18 cellular contexts compared by ENCODE assay signal in the genomic region with DNA sequence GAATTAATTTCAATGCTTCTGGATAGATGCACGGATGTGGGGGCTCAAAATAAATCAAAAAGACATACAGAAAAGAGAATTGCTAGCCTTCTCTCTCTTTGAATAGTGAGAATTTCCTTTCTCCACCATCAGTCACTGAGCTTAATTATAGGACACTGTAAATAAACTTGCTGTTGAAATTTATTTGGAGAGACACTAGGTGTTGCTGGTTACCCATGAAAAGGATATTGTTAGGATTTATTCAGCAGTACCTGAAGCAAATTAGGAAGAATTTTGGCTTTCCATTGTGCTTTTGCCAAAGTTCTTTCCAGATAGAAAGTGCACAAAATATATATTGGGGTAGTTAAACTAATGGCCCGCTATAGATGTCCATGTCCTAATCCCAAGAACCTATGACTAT. TPM values are rescaled to one million over a fixed set of nuclear protein-coding genes. Genes with fewer than 3 reads are reported as not detected.
DNase-seq lines count a peak whose midpoint lies in the region; ATAC-seq, FAIRE-seq and TF ChIP-seq lines count a peak whose summit lies in the region.
"Had no signal": no experiment of that assay in that cellular context is flagged by ENCODE, and none has a peak within 500 bp of the region (broad histone marks: within the 10 kb centered on the region; RNA-seq: fewer than 3 reads in every experiment).

No MANE protein-coding gene starts in this region.

- no peaks in the 10 kb centered on the region for H3K79me2 ChIP-seq in K562 (ENCODE audit: control insufficient read depth, insufficient read depth, low read length)

- H3K4me1 ChIP-seq in IMR-90 (ENCODE audit: control insufficient read depth, insufficient read depth, low read length) (no peaks in the 10 kb centered on the region), K562 (replicated peaks in 1 of 2; ENCODE audit: control insufficient read depth in 2 of 2, insufficient read depth in 2 of 2, low read length in 2 of 2) (no peaks in the 10 kb centered on the region), foreskin keratinocyte (no peaks in the 10 kb centered on the region)
- H3K4me1 ChIP-seq: SJCRH30 had no signal

- FAIRE-seq in K562 (lab: Jason Lieb, UNC): no peak

- H2AFZ ChIP-seq in IMR-90 (replicated peaks; ENCODE audit: low read length, poor library complexity): no peak overlapping the region
- H2AFZ ChIP-seq in K562 (ENCODE audit: low read depth, low read length): no peak overlapping the region
- H2AFZ ChIP-seq: GM23338 had no signal

- no peak overlapping the region for H2BK15ac ChIP-seq in IMR-90 (ENCODE audit: low read depth, low read length)

- no peak overlapping the region for H3K9ac ChIP-seq in IMR-90 (ENCODE audit: low read depth, low read length)
- no peak overlapping the region for H3K9ac ChIP-seq in K562 (ENCODE audit: insufficient read depth in 1 of 2, low read depth in 2 of 2, low read length in 2 of 2)

- H3K4me3 ChIP-seq in IMR-90 (ENCODE audit: insufficient read depth, low read depth, low read length): no peak overlapping the region
- no peak overlapping the region for H3K4me3 ChIP-seq in K562
- H3K4me3 ChIP-seq: GM23338, SJCRH30 had no signal

- H3K23ac ChIP-seq in IMR-90 (ENCODE audit: low read depth, low read length): no peak overlapping the region

- TF ChIP-seq POLR2A in IMR-90 (IDR thresholded peaks at IDR 0.05; ENCODE audit: low read depth, low read length) (no peak), K562 (conservative IDR thresholded peaks at IDR 0.05) (no peak)

- H3K27me3 ChIP-seq in IMR-90 (ENCODE audit: control insufficient read depth, insufficient read depth, low read length) (no peaks in the 10 kb centered on the region), K562 (ENCODE audit: control insufficient read depth in 2 of 2, insufficient read depth in 2 of 2, low read length in 2 of 2) (peaks cover 3 to 4% of the 10 kb centered on the region in 2 experiments; a peak in 1 of 5 replicates), foreskin keratinocyte (no peaks in the 10 kb centered on the region)
- H3K27me3 ChIP-seq: SJCRH30 had no signal

- H3K9me1 ChIP-seq in IMR-90 (ENCODE audit: insufficient read depth, low read length) (no peaks in the 10 kb centered on the region), K562 (ENCODE audit: control insufficient read depth, insufficient read depth, low read length) (no peaks in the 10 kb centered on the region)

- H4K20me1 ChIP-seq in IMR-90 (ENCODE audit: insufficient read depth, low read length) (no peaks in the 10 kb centered on the region), K562 (replicated peaks; ENCODE audit: control insufficient read depth, insufficient read depth, low read length) (no peaks in the 10 kb centered on the region)

- H2AK5ac ChIP-seq in IMR-90 (ENCODE audit: low read depth, low read length): no peak overlapping the region

- no peaks in the 10 kb centered on the region for H3K9me3 ChIP-seq in IMR-90 (ENCODE audit: control insufficient read depth, insufficient read depth, low read length)
- H3K9me3 ChIP-seq in K562 (replicated peaks; ENCODE audit: control insufficient read depth, insufficient read depth, low read depth, low read length): no peaks in the 10 kb centered on the region

- H3K18ac ChIP-seq in IMR-90 (ENCODE audit: low read depth, low read length): no peak overlapping the region

- no peak overlapping the region for H3K4ac ChIP-seq in IMR-90 (ENCODE audit: low read depth, low read length)

- no peak overlapping the region for H3K14ac ChIP-seq in IMR-90 (replicated peaks; ENCODE audit: low read depth, low read length)

- no peak overlapping the region for H3K56ac ChIP-seq in IMR-90 (ENCODE audit: extremely low read depth, insufficient read depth, low read length)

- H3K36me3 ChIP-seq in IMR-90 (ENCODE audit: control insufficient read depth, insufficient read depth, low read length) (no peaks in the 10 kb centered on the region), K562 (ENCODE audit: control insufficient read depth, insufficient read depth, low read length) (no peaks in the 10 kb centered on the region)
- H3K36me3 ChIP-seq: SJCRH30 had no signal

- CTCF ChIA-PET in IMR-90 (lab: Yijun Ruan, JAX): no interaction called here
- CTCF ChIA-PET in K562 (lab: Yijun Ruan, JAX; ENCODE audit: low intra/inter-chr PET ratio): interaction anchor here (0.9 to 1.8 kb wide), 3 partner anchors 651 to 830 kb away, joined by 4 to 7 read pairs (median 7); no protein-coding TSS in a partner anchor

- no peak overlapping the region for H4K5ac ChIP-seq in IMR-90 (ENCODE audit: low read depth, low read length)

- H4K91ac ChIP-seq in IMR-90 (ENCODE audit: insufficient read depth, low read depth, low read length): no peak overlapping the region

- no peak overlapping the region for H3K27ac ChIP-seq in C4-2B
- H3K27ac ChIP-seq in IMR-90 (ENCODE audit: insufficient read depth, low read length): no peak overlapping the region
- no peak overlapping the region for H3K27ac ChIP-seq in K562 (ENCODE audit: extremely low read depth, low read depth, low read length)
- no peak overlapping the region for H3K27ac ChIP-seq in foreskin keratinocyte
- H3K27ac ChIP-seq: SJCRH30 had no signal

- intact Hi-C loops in IMR-90 (cut with micrococcal nuclease) (no loop called here), K562 (cut with micrococcal nuclease) (no loop called here)

- POLR2A ChIA-PET in IMR-90 (lab: Charles Lee; ENCODE audit: unreplicated experiment): no interaction called here
- POLR2A ChIA-PET in K562 (lab: Yijun Ruan, JAX): interaction anchor here (0.6 kb wide), 1 partner anchor 8 kb away, joined by 3 read pairs; no protein-coding TSS in a partner anchor

- dilution Hi-C loops in IMR-90 (cut with HindIII; ENCODE audit: low sequenced_read_pairs, unreplicated experiment): no loop called here

- WGBS in IMR-90 (ENCODE audit: extremely low coverage in 2 of 2, insufficient read length in 1 of 2), 2 experiments: no CpG with 5 or more reads among the region's 2 CpGs
- 0% methylated on average over 2 of the region's 2 CpGs for WGBS in K562 (ENCODE audit: insufficient coverage, low coverage, missing lambda C conversion rate)

- BruUV-seq in IMR-90 (replicated peaks; lab: Mats Ljungman, UMichigan) (no TSS peak), K562 (replicated peaks; lab: Mats Ljungman, UMichigan) (no TSS peak)

- TF ChIP-seq RAD21 in IMR-90 (IDR thresholded peaks at IDR 0.05; ENCODE audit: low read length): peak; percentile 29; the same call in 1 of the 2 replicates
- TF ChIP-seq RAD21 in K562 (CRISPR knock-in tag; conservative IDR thresholded peaks at IDR 0.05 in 1 of 2, IDR thresholded peaks at IDR 0.05 in 1 of 2): peak; percentile 5 to 48; a peak in 2 of 4 replicates

- H3K4me2 ChIP-seq in IMR-90 (ENCODE audit: low read depth, low read length): no peak overlapping the region
- no peak overlapping the region for H3K4me2 ChIP-seq in K562 (ENCODE audit: insufficient read depth, low read length)
- H3K4me2 ChIP-seq: GM23338 had no signal

- no peak overlapping the region for H2AK9ac ChIP-seq in IMR-90 (replicated peaks; ENCODE audit: low read depth, low read length, poor library complexity)

- ATAC-seq in IMR-90 (ENCODE audit: low read depth): no peak
- ATAC-seq in K562: no peak
- ATAC-seq in foreskin keratinocyte: no peak
- no peak for ATAC-seq in GM18870 (IDR thresholded peaks at IDR 0.05; ENCODE audit: unreplicated experiment)
- no peak for ATAC-seq in GM18517 (IDR thresholded peaks at IDR 0.05; ENCODE audit: unreplicated experiment)
- ATAC-seq: GM23338 had no signal

- in situ Hi-C loops in IMR-90 (cut with MboI; ENCODE audit: low sequenced_read_pairs) (no loop called here), K562 (cut with MboI) (no loop called here)

- TF ChIP-seq CTCF in C4-2B (conservative IDR thresholded peaks at IDR 0.05): peak; percentile 23; the same call in 1 of the 2 replicates
- 0 out of 2 replicates have a peak, but pooled peaks have one; percentile 23 for TF ChIP-seq CTCF in IMR-90 (conservative IDR thresholded peaks at IDR 0.05; ENCODE audit: low read depth, low read length)
- peak in 2 of 3 experiments; percentile 4 to 49; a peak in 3 of 6 replicates for TF ChIP-seq CTCF in K562 (IDR thresholded peaks at IDR 0.05 in 2 of 3, conservative IDR thresholded peaks at IDR 0.05 in 1 of 3; ENCODE audit: insufficient read depth in 2 of 3, low read depth in 1 of 3, low read length in 3 of 3)
- TF ChIP-seq CTCF in foreskin keratinocyte (conservative IDR thresholded peaks at IDR 0.05): peak; percentile 36

- H2BK20ac ChIP-seq in IMR-90 (ENCODE audit: low read depth, low read length): no peak overlapping the region

- H2BK5ac ChIP-seq in IMR-90 (ENCODE audit: low read depth, low read length, poor library complexity, severe bottlenecking): no peak overlapping the region

- H2BK120ac ChIP-seq in IMR-90 (ENCODE audit: low read depth, low read length): no peak overlapping the region

- DNase-seq in IMR-90: no peak
- no peak for DNase-seq in K562 (ENCODE audit: extremely low read depth in 1 of 4, low spot score in 3 of 4)
- no peak for DNase-seq in foreskin keratinocyte
- no peak for DNase-seq in GDM1 (lab: John Stamatoyannopoulos, UW)
- no peak for DNase-seq in activated CD8-positive, alpha-beta memory T cell treated with anti-CD3 and anti-CD28 coated beads, Interleukin-2, amount 50 U/mL, for 48 hours
- DNase-seq: AML-193; Calu3; CD4-positive, CD25-positive, alpha-beta regulatory T cell; HFFc6; NCI-H1930; NCI-H2171 treated with DMSO at 0.1 percent for 48 hours; NCI-H82; RPMI8226; SJCRH30 had no signal

- H3K79me1 ChIP-seq in IMR-90 (ENCODE audit: low read depth in 1 of 2, low read length in 2 of 2): no peaks in the 10 kb centered on the region

- TF ChIP-seq EP300 in K562 (IDR thresholded peaks at IDR 0.05; ENCODE audit: low read length): no peak

- no peak overlapping the region for H4K8ac ChIP-seq in IMR-90 (ENCODE audit: low read depth in 2 of 2, low read length in 2 of 2)

RNA-seq across cellular contexts. Expression of gene GCC1, which starts 27.6 kb away (rescaled TPM):
- total RNA-seq in IMR-90 (2012; rRNA removed) (20.8 and 22.9 TPM in 2 replicates), K562 (2014; rRNA removed) (16.5 and 19.0 TPM in 2 replicates), K562 (2014; rRNA removed; fragmentation: Illumina TruSeq; extraction: Trizol) (12.8 TPM in 2 replicates), K562 (2015; rRNA removed; fragmentation: Illumina TruSeq; extraction: Trizol) (14.1 and 15.4 TPM in 2 replicates), K562 (2021) (17.8 and 19.8 TPM in 2 replicates), foreskin keratinocyte (19.6 and 21.8 TPM in 2 replicates)
- polyA plus RNA-seq in IMR-90 (2012; rRNA removed) (5.2 and 6.1 TPM in 2 replicates), K562 (2011; rRNA removed) (5.6 and 9.0 TPM in 2 replicates), K562 (2014; fragmentation: Illumina TruSeq; extraction: Trizol) (10.9 and 12.3 TPM in 2 replicates), K562 (2014; fragmentation: Nextera tagmentation; extraction: Ambion mirVana) (1 to 10 TPM; 1.9 to 2.3 TPM), K562 (2014; rRNA removed) (8.4 and 9.0 TPM in 2 replicates), foreskin keratinocyte (8.1 and 8.5 TPM in 2 replicates)
- 4.3 and 4.4 TPM in 2 replicates for polyA plus RNA-seq in IMR-90 (2012; cell fraction: cytosol; rRNA removed)
- polyA plus RNA-seq in IMR-90 (2012; cell fraction: nucleus; rRNA removed; ENCODE audit: low replicate concordance): 2.9 and 3.9 TPM in 2 replicates
- total RNA-seq in K562 (2011; cell fraction: chromatin; rRNA removed; ENCODE audit: low replicate concordance): 13.3 and 16.5 TPM in 2 replicates
- 12.8 and 13.8 TPM in 2 replicates for total RNA-seq in K562 (2011; cell fraction: nucleolus; rRNA removed)
- 11.1 and 11.5 TPM in 2 replicates for total RNA-seq in K562 (2011; cell fraction: nucleoplasm; rRNA removed)
- 5.6 and 6.9 TPM in 2 replicates for polyA plus RNA-seq in K562 (2011; cell fraction: cytosol; rRNA removed)
- 5.4 and 6.6 TPM in 2 replicates for polyA plus RNA-seq in K562 (2011; cell fraction: nucleus; rRNA removed)
- 11.5 and 11.7 TPM in 2 replicates for polyA plus RNA-seq in K562 (2012)
- polyA minus RNA-seq in K562 (2011; rRNA and poly(A)+ RNA removed): 14.5 and 18.2 TPM in 2 replicates
- polyA minus RNA-seq in K562 (2011; cell fraction: cytosol; rRNA and poly(A)+ RNA removed): 7.6 and 9.6 TPM in 2 replicates
- 13.7 and 16.1 TPM in 2 replicates for polyA minus RNA-seq in K562 (2011; cell fraction: nucleus; rRNA and poly(A)+ RNA removed)

RNA-seq across cellular contexts. Expression of gene ARF5, which starts 30.4 kb away (rescaled TPM):
- total RNA-seq in IMR-90 (2012; rRNA removed) (113 and 128 TPM in 2 replicates), K562 (2014; rRNA removed) (167 and 205 TPM in 2 replicates), K562 (2014; rRNA removed; fragmentation: Illumina TruSeq; extraction: Trizol) (91.8 and 96.3 TPM in 2 replicates), K562 (2015; rRNA removed; fragmentation: Illumina TruSeq; extraction: Trizol) (125 and 132 TPM in 2 replicates), K562 (2021) (163 and 169 TPM in 2 replicates), foreskin keratinocyte (159 and 166 TPM in 2 replicates)
- polyA plus RNA-seq in IMR-90 (2012; rRNA removed) (274 and 288 TPM in 2 replicates), K562 (2011; rRNA removed) (168 and 233 TPM in 2 replicates), K562 (2014; fragmentation: Illumina TruSeq; extraction: Trizol) (122 and 170 TPM in 2 replicates), K562 (2014; fragmentation: Nextera tagmentation; extraction: Ambion mirVana) (10 to 100 TPM in 1 of 2 experiments, 1 to 10 TPM in 1; 8.1 to 17.3 TPM), K562 (2014; rRNA removed) (244 and 290 TPM in 2 replicates), foreskin keratinocyte (318 and 322 TPM in 2 replicates)
- 222 and 398 TPM in 2 replicates for polyA plus RNA-seq in IMR-90 (2012; cell fraction: cytosol; rRNA removed)
- polyA plus RNA-seq in IMR-90 (2012; cell fraction: nucleus; rRNA removed; ENCODE audit: low replicate concordance): 164 and 280 TPM in 2 replicates
- total RNA-seq in K562 (2011; cell fraction: chromatin; rRNA removed; ENCODE audit: low replicate concordance): 28.4 and 82.6 TPM in 2 replicates
- 124 and 146 TPM in 2 replicates for total RNA-seq in K562 (2011; cell fraction: nucleolus; rRNA removed)
- total RNA-seq in K562 (2011; cell fraction: nucleoplasm; rRNA removed): 90.9 and 91.9 TPM in 2 replicates
- polyA plus RNA-seq in K562 (2011; cell fraction: cytosol; rRNA removed): 350 and 694 TPM in 2 replicates
- 197 and 295 TPM in 2 replicates for polyA plus RNA-seq in K562 (2011; cell fraction: nucleus; rRNA removed)
- polyA plus RNA-seq in K562 (2012): 144 and 197 TPM in 2 replicates
- polyA minus RNA-seq in K562 (2011; rRNA and poly(A)+ RNA removed): 57.9 and 71.6 TPM in 2 replicates
- polyA minus RNA-seq in K562 (2011; cell fraction: cytosol; rRNA and poly(A)+ RNA removed): 60.1 and 78.3 TPM in 2 replicates
- 31.2 and 33.3 TPM in 2 replicates for polyA minus RNA-seq in K562 (2011; cell fraction: nucleus; rRNA and poly(A)+ RNA removed)

RNA-seq across cellular contexts. Expression of gene FSCN3, which starts 35.7 kb away (rescaled TPM):
- 0.18 and 0.83 TPM in 2 replicates for total RNA-seq in IMR-90 (2012; rRNA removed)
- 0.86 and 1.5 TPM in 2 replicates for polyA plus RNA-seq in IMR-90 (2012; rRNA removed)
- polyA plus RNA-seq in IMR-90 (2012; cell fraction: cytosol; rRNA removed): 0.09 and 0.32 TPM in 2 replicates
- polyA plus RNA-seq in IMR-90 (2012; cell fraction: nucleus; rRNA removed; ENCODE audit: low replicate concordance): 0.49 and 2.1 TPM in 2 replicates
- total RNA-seq in K562 (2011; cell fraction: chromatin; rRNA removed; ENCODE audit: low replicate concordance): 6.8 and 9.8 TPM in 2 replicates
- total RNA-seq in K562 (2011; cell fraction: nucleolus; rRNA removed): 9.3 and 9.5 TPM in 2 replicates
- total RNA-seq in K562 (2011; cell fraction: nucleoplasm; rRNA removed): 9.0 and 11.7 TPM in 2 replicates
- total RNA-seq in K562 (2014; rRNA removed): 0.69 and 2.0 TPM in 2 replicates
- total RNA-seq in K562 (2014; rRNA removed; fragmentation: Illumina TruSeq; extraction: Trizol): 2.0 and 3.0 TPM in 2 replicates
- 0.49 and 0.76 TPM in 2 replicates for total RNA-seq in K562 (2015; rRNA removed; fragmentation: Illumina TruSeq; extraction: Trizol)
- total RNA-seq in K562 (2021): 0.40 and 0.55 TPM in 2 replicates
- 0.21 and 0.30 TPM in 2 replicates for polyA plus RNA-seq in K562 (2011; rRNA removed)
- 0.09 and 0.77 TPM in 2 replicates for polyA plus RNA-seq in K562 (2011; cell fraction: cytosol; rRNA removed)
- polyA plus RNA-seq in K562 (2011; cell fraction: nucleus; rRNA removed): 0.95 and 1.2 TPM in 2 replicates
- polyA plus RNA-seq in K562 (2012): 0.17 and 0.21 TPM in 2 replicates
- 1.1 and 1.7 TPM in 2 replicates for polyA plus RNA-seq in K562 (2014; fragmentation: Illumina TruSeq; extraction: Trizol)
- polyA plus RNA-seq in K562 (2014; fragmentation: Nextera tagmentation; extraction: Ambion mirVana): not detected
- 3.8 and 4.2 TPM in 2 replicates for polyA plus RNA-seq in K562 (2014; rRNA removed)
- polyA minus RNA-seq in K562 (2011; rRNA and poly(A)+ RNA removed): 1.3 and 1.8 TPM in 2 replicates
- polyA minus RNA-seq in K562 (2011; cell fraction: cytosol; rRNA and poly(A)+ RNA removed): not detected in 2 replicates
- polyA minus RNA-seq in K562 (2011; cell fraction: nucleus; rRNA and poly(A)+ RNA removed): 2.6 and 3.2 TPM in 2 replicates
- 0.32 and 0.75 TPM in 2 replicates for total RNA-seq in foreskin keratinocyte
- polyA plus RNA-seq in foreskin keratinocyte: 0.20 and 0.35 TPM in 2 replicates
- total RNA-seq: Calu3 had no signal
- polyA plus RNA-seq: GM23338 had no signal
